ENCODE assay signal across 23 cellular contexts in the genomic region with DNA sequence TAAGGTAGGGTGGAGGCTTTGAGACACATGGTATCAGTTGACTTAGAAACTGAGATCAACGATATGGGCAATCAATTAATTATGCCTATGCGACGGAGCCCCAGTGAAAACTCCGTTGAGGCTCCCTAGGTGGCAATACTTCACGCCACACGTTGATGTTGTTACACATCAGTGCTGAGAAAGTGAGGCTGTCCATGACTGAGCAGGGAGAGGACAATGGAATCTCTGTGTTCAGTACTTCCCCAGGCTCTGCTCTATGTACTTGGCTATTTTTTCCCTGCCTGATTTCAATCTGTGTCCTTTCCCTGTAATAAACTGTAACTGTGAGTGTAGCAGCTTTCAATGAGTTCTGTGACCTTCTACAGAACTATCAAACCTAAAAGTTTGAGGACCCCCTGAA.
"Had no signal": no experiment of that assay in that cellular context is flagged by ENCODE, and none has a peak within 500 bp of the region (broad histone marks: within the 10 kb centered on the region; RNA-seq: fewer than 3 reads in every experiment).

No MANE protein-coding gene starts in this region.

- H3K36me3 ChIP-seq: cardiac muscle cell, MG63 had no signal

- H3K27me3 Mint-ChIP-seq: activated CD8-positive, alpha-beta memory T cell treated with anti-CD3 and anti-CD28 coated beads, Interleukin-2, amount 10 ng/mL, durations not matched to agents 7 days and 5 days; activated T-cell treated with anti-CD3 and anti-CD28 coated beads, Interleukin-2, amount 50 U/mL, for 24 hours had no signal

- ATAC-seq: activated CD8-positive, alpha-beta memory T cell treated with anti-CD3 and anti-CD28 coated beads, Interleukin-2, amount 10 ng/mL, durations not matched to agents 7 days and 5 days; PC-3; T-helper 17 cell; WTC11 had no signal

- H3K9me3 ChIP-seq: MG63 had no signal

- H3K27ac Mint-ChIP-seq: activated CD8-positive, alpha-beta memory T cell treated with anti-CD3 and anti-CD28 coated beads, Interleukin-2, amount 10 ng/mL, durations not matched to agents 7 days and 5 days; activated naive CD4-positive, alpha-beta T cell treated with anti-CD3 and anti-CD28 coated beads for 36 hours; activated naive CD8-positive, alpha-beta T cell; activated T-cell treated with anti-CD3 and anti-CD28 coated beads, Interleukin-2, amount 50 U/mL, for 24 hours; brain; T-helper 17 cell; WTC11 had no signal

- H3K9me3 Mint-ChIP-seq: activated naive CD4-positive, alpha-beta T cell treated with anti-CD3 and anti-CD28 coated beads for 36 hours; activated T-cell treated with anti-CD3 and anti-CD28 coated beads, Interleukin-2, amount 50 U/mL, for 24 hours had no signal

- H3K36me3 Mint-ChIP-seq: activated CD8-positive, alpha-beta memory T cell treated with anti-CD3 and anti-CD28 coated beads, Interleukin-2, amount 10 ng/mL, durations not matched to agents 7 days and 5 days; activated naive CD8-positive, alpha-beta T cell; brain; WTC11 had no signal

- H3K27ac ChIP-seq: cardiac muscle cell had no signal

- H3K4me3 Mint-ChIP-seq: activated CD8-positive, alpha-beta memory T cell treated with anti-CD3 and anti-CD28 coated beads, Interleukin-2, amount 10 ng/mL, durations not matched to agents 7 days and 5 days; activated naive CD4-positive, alpha-beta T cell treated with anti-CD3 and anti-CD28 coated beads for 36 hours; activated naive CD8-positive, alpha-beta T cell; activated T-cell treated with anti-CD3 and anti-CD28 coated beads, Interleukin-2, amount 50 U/mL, for 24 hours; brain; T-helper 17 cell; WTC11 had no signal

- H3K4me1 Mint-ChIP-seq: activated CD8-positive, alpha-beta memory T cell treated with anti-CD3 and anti-CD28 coated beads, Interleukin-2, amount 10 ng/mL, durations not matched to agents 7 days and 5 days; brain; T-helper 17 cell; WTC11 had no signal

- H3K4me3 ChIP-seq: cardiac muscle cell, MG63 had no signal

- DNase-seq: activated CD4-positive, alpha-beta T cell treated with anti-CD3 and anti-CD28 coated beads for 48 hours; activated CD4-positive, alpha-beta T cell treated with anti-CD3 and anti-CD28 coated beads, Interleukin-2, amount 50 U/mL, for 4 hours; activated CD4-positive, CD25-positive, alpha-beta regulatory T cell treated with anti-CD3 and anti-CD28 coated beads, Interleukin-2, amount 50 U/mL, for 72 hours; activated CD8-positive, alpha-beta memory T cell treated with anti-CD3 and anti-CD28 coated beads, Interleukin-2, amount 10 ng/mL, durations not matched to agents 7 days and 5 days; activated gamma-delta T cell; activated naive CD4-positive, alpha-beta T cell treated with anti-CD3 and anti-CD28 coated beads for 36 hours; activated T-cell treated with anti-CD3 and anti-CD28 coated beads, Interleukin-2, amount 50 U/mL, for 24 hours; amygdala; MG63; NCI-H1105 treated with DMSO at 0.1 percent for 48 hours; NCI-H1436 treated with DMSO at 0.1 percent for 48 hours; NCI-H187; NCI-H2081; NCI-H510A treated with DMSO at 0.1 percent for 48 hours; NCI-H69; PC-3; SHP77 treated with DMSO at 0.1 percent for 48 hours; T-helper 17 cell; T-helper 9 cell had no signal
